In genomic region chr1:189764391-189765320, GRCh38 we compare ENCODE assay signal across 24 cellular contexts.
A peak's percentile ranks its signal among the peaks of the same experiment; 100 is the strongest.
DNase-seq lines count a peak whose midpoint lies in the region; ATAC-seq, FAIRE-seq and TF ChIP-seq lines count a peak whose summit lies in the region.
"Had no signal": no experiment of that assay in that cellular context is flagged by ENCODE, and none has a peak within 500 bp of the region (broad histone marks: within the 10 kb centered on the region; RNA-seq: fewer than 3 reads in every experiment).

No MANE protein-coding gene starts in this region.

- no peaks in the 10 kb centered on the region for H3K79me1 ChIP-seq in H1 (ENCODE audit: low read depth, low read length)

- H2BK15ac ChIP-seq in H1 (ENCODE audit: low read length) = no peak overlapping the region

- no peak overlapping the region for H2BK20ac ChIP-seq in H1 (ENCODE audit: low read length)

- no peak overlapping the region for H2BK12ac ChIP-seq in H1 (ENCODE audit: low read depth, low read length)

- H2BK120ac ChIP-seq in H1 (replicated peaks; ENCODE audit: low read depth, low read length) = no peak overlapping the region

- POLR2A ChIA-PET in H1 (lab: Charles Lee; ENCODE audit: partially characterized antibody) = no interaction called here

- ATAC-seq in GM18870 (IDR thresholded peaks at IDR 0.05; ENCODE audit: unreplicated experiment) (peak; percentile 58), HG02759 (IDR thresholded peaks at IDR 0.05; ENCODE audit: unreplicated experiment) (peak; percentile 57), foreskin keratinocyte (no peak)
- ATAC-seq in stimulated activated naive CD8-positive, alpha-beta T cell treated with anti-CD3 and anti-CD28 coated beads, Interleukin-15, amount 100 ng/mL, for 72 hours = no peak
- ATAC-seq: HepG2, K562, SK-N-SH treated with all-trans-retinoic acid at 6 μM for 48 hours had no signal

- H2AK5ac ChIP-seq in H1 (ENCODE audit: low read depth, low read length) = no peak overlapping the region

- no peak overlapping the region for H3K4me2 ChIP-seq in H1 (ENCODE audit: insufficient read depth in 1 of 2, low read depth in 2 of 2, low read length in 2 of 2)

- WGBS in H1 (ENCODE audit: extremely low coverage in 1 of 2, insufficient coverage in 1 of 2, insufficient read length in 1 of 2, insufficient replicate concordance in 2 of 2, low coverage in 1 of 2, low lambda C conversion rate in 2 of 2, missing lambda C conversion rate in 1 of 2), 2 experiments = 100% methylated on average over 2 of the region's 2 CpGs; no CpG with 5 or more reads in 1 of the 2 experiments

- H3K18ac ChIP-seq in H1 (ENCODE audit: extremely low read depth, low read length) = no peak overlapping the region

- peaks cover 0 to 2% (median 0%) of the 10 kb centered on the region in 4 experiments; a peak in 1 of 7 replicates for H3K4me1 ChIP-seq in H1 (replicated peaks in 1 of 4; ENCODE audit: control insufficient read depth in 3 of 4, insufficient read depth in 4 of 4, low read length in 3 of 4)
- no peaks in the 10 kb centered on the region for H3K4me1 ChIP-seq in foreskin keratinocyte
- H3K4me1 ChIP-seq: Peyer's patch had no signal

- H3K4me3 ChIP-seq in H1 (ENCODE audit: extremely low read depth in 1 of 4, insufficient read depth in 2 of 4, low read depth in 3 of 4, low read length in 4 of 4) = no peak overlapping the region
- H3K4me3 ChIP-seq: GM23248, K562, MG63, Peyer's patch had no signal

- H3K27ac ChIP-seq in H1 (ENCODE audit: low read depth, low read length) = no peak overlapping the region
- H3K27ac ChIP-seq in foreskin keratinocyte = no peak overlapping the region
- H3K27ac ChIP-seq: GM23248, Peyer's patch had no signal

- no peak for TF ChIP-seq RAD21 in H1 (IDR thresholded peaks at IDR 0.05 in 1 of 2, conservative IDR thresholded peaks at IDR 0.05 in 1 of 2; ENCODE audit: low read depth in 2 of 2, low read length in 2 of 2)

- H3K23ac ChIP-seq in H1 (ENCODE audit: insufficient read length) = no peak overlapping the region

- DNase-seq in NOMO-1 treated with DMSO at 0.1 percent for 48 hours (lab: John Stamatoyannopoulos, UW; ENCODE audit: unreplicated experiment) (peak; percentile 72), H1 (ENCODE audit: low read depth in 1 of 2, low spot score in 2 of 2) (no peak), NCI-H1694 (lab: John Stamatoyannopoulos, UW) (no peak), foreskin keratinocyte (no peak)
- DNase-seq in stimulated activated naive CD8-positive, alpha-beta T cell treated with anti-CD3 and anti-CD28 coated beads, Interleukin-15, amount 100 ng/mL, for 72 hours = no peak
- DNase-seq: EL, GF-D8, GM23248, MG63, NCI-H1048, NCI-H1436 treated with DMSO at 0.1 percent for 48 hours, NCI-H2029, NCI-H2227 treated with DMSO at 0.1 percent for 48 hours, NCI-H510A, NCI-H748 treated with DMSO at 0.1 percent for 48 hours, Peyer's patch, T-helper 1 cell had no signal

- no peak overlapping the region for H3K14ac ChIP-seq in H1 (ENCODE audit: insufficient read length)

- no peak overlapping the region for H4K8ac ChIP-seq in H1 (ENCODE audit: extremely low read depth, insufficient read depth, low read length)

- no peak overlapping the region for H3K4ac ChIP-seq in H1 (replicated peaks; ENCODE audit: insufficient read length, low read depth, low read length)

- H3K27me3 Mint-ChIP-seq in stimulated activated naive CD8-positive, alpha-beta T cell treated with anti-CD3 and anti-CD28 coated beads, Interleukin-15, amount 100 ng/mL, for 72 hours = no peaks in the 10 kb centered on the region

- no peak overlapping the region for H3K27ac Mint-ChIP-seq in stimulated activated naive CD8-positive, alpha-beta T cell treated with anti-CD3 and anti-CD28 coated beads, Interleukin-15, amount 100 ng/mL, for 72 hours

- no peaks in the 10 kb centered on the region for H3K36me3 ChIP-seq in H1 (ENCODE audit: control insufficient read depth in 2 of 4, insufficient read depth in 4 of 4, low read length in 3 of 4)
- H3K36me3 ChIP-seq: MG63, Peyer's patch had no signal

- H4K20me1 ChIP-seq in H1 (replicated peaks in 1 of 2; ENCODE audit: control insufficient read depth in 1 of 2, insufficient read depth in 2 of 2, low read length in 2 of 2) = no peaks in the 10 kb centered on the region

- FAIRE-seq in H1 (lab: Jason Lieb, UNC) = no peak
- FAIRE-seq: A204.1, HepG2, K562 had no signal

- H3K23me2 ChIP-seq in H1 (ENCODE audit: low read depth, low read length) = no peaks in the 10 kb centered on the region

- no peak overlapping the region for H4K5ac ChIP-seq in H1 (ENCODE audit: insufficient read length, low read depth, low read length)

- no peak overlapping the region for H3K4me3 Mint-ChIP-seq in stimulated activated naive CD8-positive, alpha-beta T cell treated with anti-CD3 and anti-CD28 coated beads, Interleukin-15, amount 100 ng/mL, for 72 hours
- H3K4me3 Mint-ChIP-seq: CD14-positive monocyte had no signal

- H3K9me3 ChIP-seq in H1 (ENCODE audit: insufficient read depth in 2 of 2, low read depth in 1 of 2, low read length in 1 of 2) = no peaks in the 10 kb centered on the region
- H3K9me3 ChIP-seq: MG63, Peyer's patch had no signal

- no peaks in the 10 kb centered on the region for H3K4me1 Mint-ChIP-seq in stimulated activated naive CD8-positive, alpha-beta T cell treated with anti-CD3 and anti-CD28 coated beads, Interleukin-15, amount 100 ng/mL, for 72 hours
- H3K4me1 Mint-ChIP-seq: CD14-positive monocyte had no signal

- H3K27me3 ChIP-seq in H1 (replicated peaks in 1 of 4; ENCODE audit: control insufficient read depth in 3 of 4, extremely low read depth in 1 of 4, insufficient read depth in 3 of 4, low read length in 3 of 4) (no peaks in the 10 kb centered on the region), foreskin keratinocyte (no peaks in the 10 kb centered on the region)
- H3K27me3 ChIP-seq: MG63, Peyer's patch had no signal

- H3K56ac ChIP-seq in H1 (replicated peaks; ENCODE audit: insufficient read length, low read depth, low read length) = no peak overlapping the region

- no peak for TF ChIP-seq EP300 in H1 (IDR thresholded peaks at IDR 0.05; ENCODE audit: borderline replicate concordance in 1 of 2, low read depth in 2 of 2, low read length in 2 of 2)

- no peak overlapping the region for H3K9ac ChIP-seq in H1 (replicated peaks in 1 of 4; ENCODE audit: extremely low read depth in 1 of 4, low read depth in 3 of 4, low read length in 3 of 4)
- H3K9ac ChIP-seq: GM23248 had no signal

- no peak for TF ChIP-seq POLR2A in H1 (IDR thresholded peaks at IDR 0.05; ENCODE audit: control extremely low read depth in 1 of 2, low read depth in 2 of 2, low read length in 2 of 2)

- no peak overlapping the region for H4K91ac ChIP-seq in H1 (replicated peaks; ENCODE audit: insufficient read length, low read length)

- no peaks in the 10 kb centered on the region for H3K79me2 ChIP-seq in H1 (ENCODE audit: control insufficient read depth in 1 of 2, insufficient read depth in 2 of 2, low read length in 2 of 2)

- H3K9me3 Mint-ChIP-seq in stimulated activated naive CD8-positive, alpha-beta T cell treated with anti-CD3 and anti-CD28 coated beads, Interleukin-15, amount 100 ng/mL, for 72 hours = peaks cover 14 to 15% of the 10 kb centered on the region in 2 donors

- no peak overlapping the region for H2BK5ac ChIP-seq in H1 (ENCODE audit: low read depth, low read length)

- no peak for TF ChIP-seq CTCF in H1 (IDR thresholded peaks at IDR 0.05; ENCODE audit: control extremely low read depth in 1 of 3, insufficient read depth in 1 of 3, low read depth in 1 of 3, low read length in 3 of 3)
- TF ChIP-seq CTCF in foreskin keratinocyte (conservative IDR thresholded peaks at IDR 0.05) = no peak

- H2AFZ ChIP-seq in H1 (ENCODE audit: low read length) = peak overlapping the region; percentile 46; the same call in 1 of the 2 replicates
- H2AFZ ChIP-seq: GM23248 had no signal

- CTCF ChIA-PET in H1 (lab: Charles Lee; ENCODE audit: partially characterized antibody) = interaction anchor here (0.8 to 1.2 kb wide), 2 partner anchors 32 to 40 kb away, joined by 3 to 4 read pairs; no protein-coding TSS in a partner anchor

TF ChIP-seq in H1, 55 proteins besides CTCF, POLR2A, EP300 and RAD21:
- TF ChIP-seq KDM5A (IDR thresholded peaks at IDR 0.05; ENCODE audit: low read length) = no peak
- no peak for TF ChIP-seq NANOG (IDR thresholded peaks at IDR 0.05; ENCODE audit: insufficient read depth, low read depth, low read length, poor library complexity, severe bottlenecking)
- no peak for TF ChIP-seq YY1 (IDR thresholded peaks at IDR 0.05; ENCODE audit: low read depth, low read length)
- no peak for TF ChIP-seq SIX5 (IDR thresholded peaks at IDR 0.05; ENCODE audit: low read depth, low read length)
- TF ChIP-seq SIN3A (conservative IDR thresholded peaks at IDR 0.05 in 1 of 2, IDR thresholded peaks at IDR 0.05 in 1 of 2; ENCODE audit: low read depth in 1 of 2, low read length in 2 of 2) = no peak
- no peak for TF ChIP-seq PHF8 (conservative IDR thresholded peaks at IDR 0.05; ENCODE audit: low read depth, low read length)
- TF ChIP-seq BRCA1 (IDR thresholded peaks at IDR 0.05; ENCODE audit: low read depth, low read length) = no peak
- no peak for TF ChIP-seq POU5F1 (IDR thresholded peaks at IDR 0.05; ENCODE audit: low read depth, low read length)
- TF ChIP-seq TEAD4 (IDR thresholded peaks at IDR 0.05; ENCODE audit: low read depth, low read length) = no peak
- TF ChIP-seq TCF12 (IDR thresholded peaks at IDR 0.05; ENCODE audit: low read depth, low read length) = no peak
- no peak for TF ChIP-seq JUND (IDR thresholded peaks at IDR 0.05; ENCODE audit: low read length)
- no peak for TF ChIP-seq RXRA (IDR thresholded peaks at IDR 0.05; ENCODE audit: insufficient read depth, low read depth, low read length)
- no peak for TF ChIP-seq TAF1 (IDR thresholded peaks at IDR 0.05; ENCODE audit: low read depth, low read length)
- TF ChIP-seq SIRT6 (IDR thresholded peaks at IDR 0.05; ENCODE audit: low read length) = no peak

Comparison
In these comparisons a context has a peak if more than half of its experiments do, and no peak if none do; other contexts are left out.
1. ATAC-seq: peak in GM18870 (single experiment) and HG02759 (single experiment); none in foreskin keratinocyte (single experiment) and stimulated activated naive CD8-positive, alpha-beta T cell treated with anti-CD3 and anti-CD28 coated beads, Interleukin-15, amount 100 ng/mL, for 72 hours (single experiment).